Comparison of ENCODE assay signal across 2 cellular contexts in genomic region chr12:95213928-95214327, GRCh38.
TF ChIP-seq lines count a peak whose summit lies in the region.

No MANE protein-coding gene starts in this region.

TF ChIP-seq in K562, 482 proteins besides CTCF, POLR2A, EP300 and RAD21:
- TF ChIP-seq TARDBP (IDR thresholded peaks at IDR 0.05): no peak
- no peak for TF ChIP-seq GMEB1 (CRISPR knock-in tag; IDR thresholded peaks at IDR 0.05)
- no peak for TF ChIP-seq MYC (IDR thresholded peaks at IDR 0.05; ENCODE audit: low read depth, low read length)
- TF ChIP-seq MYC (CRISPR knock-in tag; IDR thresholded peaks at IDR 0.05; ENCODE audit: borderline replicate concordance, low read depth): no peak
- no peak for TF ChIP-seq ZNF511 (CRISPR knock-in tag; IDR thresholded peaks at IDR 0.05)
- no peak for TF ChIP-seq MITF (IDR thresholded peaks at IDR 0.05)
- no peak for TF ChIP-seq ZNF133 (CRISPR knock-in tag; IDR thresholded peaks at IDR 0.05)
- no peak for TF ChIP-seq HNRNPUL1 (IDR thresholded peaks at IDR 0.05; ENCODE audit: low read length)
- TF ChIP-seq PCBP1 (IDR thresholded peaks at IDR 0.05; ENCODE audit: low read depth, low read length, poor library complexity, severe bottlenecking): no peak
- no peak for TF ChIP-seq ZNF57 (CRISPR knock-in tag; IDR thresholded peaks at IDR 0.05)
- no peak for TF ChIP-seq ZNF217 (CRISPR knock-in tag; IDR thresholded peaks at IDR 0.05)
- TF ChIP-seq PHB2 (IDR thresholded peaks at IDR 0.05; ENCODE audit: low read depth): no peak
- no peak for TF ChIP-seq SP1 (CRISPR knock-in tag; IDR thresholded peaks at IDR 0.05)
- no peak for TF ChIP-seq ELF2 (CRISPR knock-in tag; IDR thresholded peaks at IDR 0.05)
- TF ChIP-seq GATAD2A (IDR thresholded peaks at IDR 0.05): no peak
- TF ChIP-seq ZNF445 (CRISPR knock-in tag; IDR thresholded peaks at IDR 0.05; ENCODE audit: low read depth): no peak

TF ChIP-seq in WTC11, 78 proteins besides CTCF, POLR2A, EP300 and RAD21:
- TF ChIP-seq ZNF281 (CRISPR knock-in tag; IDR thresholded peaks at IDR 0.05) (no peak), ERG (CRISPR knock-in tag; IDR thresholded peaks at IDR 0.05) (no peak), FOXP1 (CRISPR knock-in tag; IDR thresholded peaks at IDR 0.05; ENCODE audit: borderline replicate concordance) (no peak), GABPB1 (CRISPR knock-in tag; IDR thresholded peaks at IDR 0.05) (no peak), FOXK1 (CRISPR knock-in tag; IDR thresholded peaks at IDR 0.05) (no peak), RORB (CRISPR knock-in tag; IDR thresholded peaks at IDR 0.05) (no peak), IRF2 (CRISPR knock-in tag; IDR thresholded peaks at IDR 0.05; ENCODE audit: borderline replicate concordance, low read depth) (no peak), CBFB (CRISPR knock-in tag; IDR thresholded peaks at IDR 0.05; ENCODE audit: low read depth) (no peak), FOXJ3 (CRISPR knock-in tag; IDR thresholded peaks at IDR 0.05; ENCODE audit: borderline replicate concordance) (no peak), AFF4 (CRISPR knock-in tag; IDR thresholded peaks at IDR 0.05; ENCODE audit: borderline replicate concordance) (no peak), IRF1 (CRISPR knock-in tag; IDR thresholded peaks at IDR 0.05) (no peak), ZNF671 (CRISPR knock-in tag; IDR thresholded peaks at IDR 0.05) (no peak), NFYB (CRISPR knock-in tag; conservative IDR thresholded peaks at IDR 0.05; ENCODE audit: low read depth) (no peak)
